In genomic region chr17:34582185-34582900, GRCh38 we compare ENCODE assay signal across 16 cellular contexts. TPM values are rescaled to one million over a fixed set of nuclear protein-coding genes. Genes with fewer than 3 reads are reported as not detected.
A peak's percentile ranks its signal among the peaks of the same experiment; 100 is the strongest.
DNase-seq lines count a peak whose midpoint lies in the region; ATAC-seq and TF ChIP-seq lines count a peak whose summit lies in the region.
"Had no signal": no experiment of that assay in that cellular context is flagged by ENCODE, and none has a peak within 500 bp of the region (broad histone marks: within the 10 kb centered on the region; RNA-seq: fewer than 3 reads in every experiment).

No MANE protein-coding gene starts in this region.

- H3K4me3 ChIP-seq in HEK293 (ENCODE audit: low read depth, low read length) = peak overlapping the region; percentile 57

- intact Hi-C loops in CD4-positive, alpha-beta T cell (cut with DNase I, micrococcal nuclease) = loop anchor here in 1 of 2 experiments (5.0 kb wide), 1 partner anchor 535 kb away; the partner anchor contains the start of gene RAD51D

- no peak for DNase-seq in CD4-positive, alpha-beta T cell
- peak; percentile 50 for DNase-seq in cerebellar cortex (ENCODE audit: low spot score)
- DNase-seq in naive thymus-derived CD8-positive, alpha-beta T cell = no peak
- no peak for DNase-seq in activated CD4-positive, alpha-beta T cell treated with anti-CD3 and anti-CD28 coated beads, Interleukin-2, amount 50 U/mL, for 1 hour
- DNase-seq in H4 (ENCODE audit: low spot score) = no peak
- DNase-seq in SIG-M5 (lab: John Stamatoyannopoulos, UW) = no peak
- DNase-seq: activated T-cell treated with anti-CD3 and anti-CD28 coated beads, Interleukin-2, amount 50 U/mL, for 24 hours; amniotic stem cell; mesenchymal stem cell; NCI-H1436; NCI-H446 treated with DMSO at 0.1 percent for 48 hours had no signal

- no peaks in the 10 kb centered on the region for H3K9me3 ChIP-seq in CD4-positive, alpha-beta T cell (ENCODE audit: control insufficient read depth, low read length)
- no peaks in the 10 kb centered on the region for H3K9me3 ChIP-seq in HEK293 (ENCODE audit: control insufficient read depth, insufficient read depth, low read depth, low read length)

- no peaks in the 10 kb centered on the region for H3K36me3 ChIP-seq in HEK293 (ENCODE audit: control insufficient read depth in 2 of 2, insufficient read depth in 1 of 2, low read length in 2 of 2)
- H3K36me3 ChIP-seq: Peyer's patch had no signal

- no peak overlapping the region for H3K27ac Mint-ChIP-seq in CD4-positive, alpha-beta T cell
- H3K27ac Mint-ChIP-seq in naive thymus-derived CD8-positive, alpha-beta T cell = no peak overlapping the region
- H3K27ac Mint-ChIP-seq: activated T-cell treated with anti-CD3 and anti-CD28 coated beads, Interleukin-2, amount 50 U/mL, for 24 hours had no signal

- no peaks in the 10 kb centered on the region for H3K9me3 Mint-ChIP-seq in CD4-positive, alpha-beta T cell
- no peaks in the 10 kb centered on the region for H3K9me3 Mint-ChIP-seq in naive thymus-derived CD8-positive, alpha-beta T cell
- H3K9me3 Mint-ChIP-seq: activated T-cell treated with anti-CD3 and anti-CD28 coated beads, Interleukin-2, amount 50 U/mL, for 24 hours had no signal

- H3K27me3 ChIP-seq in CD4-positive, alpha-beta T cell (ENCODE audit: control insufficient read depth, insufficient read depth, low read length) = peaks cover 85% of the 10 kb centered on the region

- H3K4me1 Mint-ChIP-seq in CD4-positive, alpha-beta T cell (ENCODE audit: low read depth) = no peaks in the 10 kb centered on the region
- H3K4me1 Mint-ChIP-seq in naive thymus-derived CD8-positive, alpha-beta T cell = peaks cover 6 to 27% (median 24%) of the 10 kb centered on the region in 4 donors

- H3K27ac ChIP-seq in CD4-positive, alpha-beta T cell (ENCODE audit: low read depth, low read length) = no peak overlapping the region
- H3K27ac ChIP-seq in HEK293 (ENCODE audit: extremely low read depth, low read depth, low read length) = peak overlapping the region; percentile 80; the same call in 1 of the 2 replicates
- H3K27ac ChIP-seq: KMS-11, Peyer's patch had no signal

- no peaks in the 10 kb centered on the region for H3K36me3 Mint-ChIP-seq in CD4-positive, alpha-beta T cell (ENCODE audit: low read depth)
- peaks cover 0 to 3% (median 0%) of the 10 kb centered on the region in 3 donors for H3K36me3 Mint-ChIP-seq in naive thymus-derived CD8-positive, alpha-beta T cell

- peaks cover 68% of the 10 kb centered on the region for H3K27me3 Mint-ChIP-seq in CD4-positive, alpha-beta T cell
- peaks cover 30 to 69% (median 55%) of the 10 kb centered on the region in 5 donors for H3K27me3 Mint-ChIP-seq in naive thymus-derived CD8-positive, alpha-beta T cell

- no peak for ATAC-seq in CD4-positive, alpha-beta T cell (ENCODE audit: poor library complexity)
- no peak for ATAC-seq in naive thymus-derived CD8-positive, alpha-beta T cell
- no peak for ATAC-seq in esophagus mucosa
- ATAC-seq: activated CD4-positive, CD25-positive, alpha-beta regulatory T cell treated with anti-CD3 and anti-CD28 coated beads, Interleukin-2, amount 50 U/mL, for 24 hours had no signal

- CTCF ChIA-PET in CD4-positive, alpha-beta T cell (lab: Charles Lee) = no interaction called here
- CTCF ChIA-PET in HEK293 (lab: Yijun Ruan, JAX) = interaction anchor here (0.5 to 3.3 kb wide), 6 partner anchors 24 to 1181 kb away, joined by 3 to 19 read pairs (median 4); no protein-coding TSS in a partner anchor

- H3K4me1 ChIP-seq in HEK293 (ENCODE audit: control insufficient read depth, insufficient read depth, low read length) = peaks cover 18% of the 10 kb centered on the region

- peak overlapping the region; percentile 38 for H3K4me3 Mint-ChIP-seq in CD4-positive, alpha-beta T cell
- H3K4me3 Mint-ChIP-seq in naive thymus-derived CD8-positive, alpha-beta T cell = peak overlapping the region in 8 of 10 donors; percentile 25 to 88 (median 50)

- POLR2A ChIA-PET in CD4-positive, alpha-beta T cell (lab: Charles Lee) = no interaction called here
- POLR2A ChIA-PET in HEK293 (lab: Yijun Ruan, JAX) = interaction anchor here (0.8 to 1.3 kb wide), 2 partner anchors 20 to 32 kb away, joined by 3 to 5 read pairs; no protein-coding TSS in a partner anchor
- POLR2A ChIA-PET in naive thymus-derived CD8-positive, alpha-beta T cell (lab: Charles Lee) = no interaction called here

- no peak for TF ChIP-seq CTCF in CD4-positive, alpha-beta T cell (IDR thresholded peaks at IDR 0.05)
- TF ChIP-seq CTCF in HEK293 (tag by site-specific recombination; IDR thresholded peaks at IDR 0.05) = peak; percentile 80

TF ChIP-seq in HEK293, 187 proteins besides CTCF, POLR2A, EP300 and RAD21 (continues in another document):
- TF ChIP-seq ZFHX2 (tag by site-specific recombination; conservative IDR thresholded peaks at IDR 0.05) (no peak), ZBTB8A (tag by site-specific recombination; IDR thresholded peaks at IDR 0.05) (peak; percentile 90), GLIS1 (tag by site-specific recombination; IDR thresholded peaks at IDR 0.05) (peak; percentile 94), ZNF560 (tag by site-specific recombination; IDR thresholded peaks at IDR 0.05; ENCODE audit: borderline replicate concordance) (no peak), GLIS2 (tag by site-specific recombination; IDR thresholded peaks at IDR 0.05) (peak; percentile 41; the same call in 1 of the 2 replicates), ZNF335 (tag by site-specific recombination; conservative IDR thresholded peaks at IDR 0.05) (peak; percentile 79), ZIC2 (tag by site-specific recombination; IDR thresholded peaks at IDR 0.05) (peak; percentile 91), ZNF600 (tag by site-specific recombination; IDR thresholded peaks at IDR 0.05) (0 out of 2 replicates have a peak, but pooled peaks have one; percentile 15)
- TF ChIP-seq, protein P1, sequence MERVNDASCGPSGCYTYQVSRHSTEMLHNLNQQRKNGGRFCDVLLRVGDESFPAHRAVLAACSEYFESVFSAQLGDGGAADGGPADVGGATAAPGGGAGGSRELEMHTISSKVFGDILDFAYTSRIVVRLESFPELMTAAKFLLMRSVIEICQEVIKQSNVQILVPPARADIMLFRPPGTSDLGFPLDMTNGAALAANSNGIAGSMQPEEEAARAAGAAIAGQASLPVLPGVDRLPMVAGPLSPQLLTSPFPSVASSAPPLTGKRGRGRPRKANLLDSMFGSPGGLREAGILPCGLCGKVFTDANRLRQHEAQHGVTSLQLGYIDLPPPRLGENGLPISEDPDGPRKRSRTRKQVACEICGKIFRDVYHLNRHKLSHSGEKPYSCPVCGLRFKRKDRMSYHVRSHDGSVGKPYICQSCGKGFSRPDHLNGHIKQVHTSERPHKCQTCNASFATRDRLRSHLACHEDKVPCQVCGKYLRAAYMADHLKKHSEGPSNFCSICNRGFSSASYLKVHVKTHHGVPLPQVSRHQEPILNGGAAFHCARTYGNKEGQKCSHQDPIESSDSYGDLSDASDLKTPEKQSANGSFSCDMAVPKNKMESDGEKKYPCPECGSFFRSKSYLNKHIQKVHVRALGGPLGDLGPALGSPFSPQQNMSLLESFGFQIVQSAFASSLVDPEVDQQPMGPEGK (tag by site-specific recombination; IDR thresholded peaks at IDR 0.05) = 0 out of 2 replicates have a peak, but pooled peaks have one; percentile 9
- TF ChIP-seq, protein P2, sequence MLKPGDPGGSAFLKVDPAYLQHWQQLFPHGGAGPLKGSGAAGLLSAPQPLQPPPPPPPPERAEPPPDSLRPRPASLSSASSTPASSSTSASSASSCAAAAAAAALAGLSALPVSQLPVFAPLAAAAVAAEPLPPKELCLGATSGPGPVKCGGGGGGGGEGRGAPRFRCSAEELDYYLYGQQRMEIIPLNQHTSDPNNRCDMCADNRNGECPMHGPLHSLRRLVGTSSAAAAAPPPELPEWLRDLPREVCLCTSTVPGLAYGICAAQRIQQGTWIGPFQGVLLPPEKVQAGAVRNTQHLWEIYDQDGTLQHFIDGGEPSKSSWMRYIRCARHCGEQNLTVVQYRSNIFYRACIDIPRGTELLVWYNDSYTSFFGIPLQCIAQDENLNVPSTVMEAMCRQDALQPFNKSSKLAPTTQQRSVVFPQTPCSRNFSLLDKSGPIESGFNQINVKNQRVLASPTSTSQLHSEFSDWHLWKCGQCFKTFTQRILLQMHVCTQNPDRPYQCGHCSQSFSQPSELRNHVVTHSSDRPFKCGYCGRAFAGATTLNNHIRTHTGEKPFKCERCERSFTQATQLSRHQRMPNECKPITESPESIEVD (tag by site-specific recombination; IDR thresholded peaks at IDR 0.05) = no peak

RNA-seq across cellular contexts. Expression of gene TMEM132E, which starts 3.0 kb away (rescaled TPM):
- under 1 TPM in 1 of 2 experiments, not detected in 1; 0.05 TPM for total RNA-seq in CD4-positive, alpha-beta T cell
- under 1 TPM; 0.49 to 0.60 TPM for total RNA-seq in naive thymus-derived CD8-positive, alpha-beta T cell
- under 1 TPM; 0.19 to 0.60 (median 0.48) TPM for polyA plus RNA-seq in naive thymus-derived CD8-positive, alpha-beta T cell
- 0.17 and 0.27 TPM in 2 replicates for total RNA-seq in H4 (2014; rRNA removed; shearing (Covaris generic))
- total RNA-seq in esophagus mucosa = not detected
